8 cellular contexts compared by ENCODE assay signal in the genomic region with DNA sequence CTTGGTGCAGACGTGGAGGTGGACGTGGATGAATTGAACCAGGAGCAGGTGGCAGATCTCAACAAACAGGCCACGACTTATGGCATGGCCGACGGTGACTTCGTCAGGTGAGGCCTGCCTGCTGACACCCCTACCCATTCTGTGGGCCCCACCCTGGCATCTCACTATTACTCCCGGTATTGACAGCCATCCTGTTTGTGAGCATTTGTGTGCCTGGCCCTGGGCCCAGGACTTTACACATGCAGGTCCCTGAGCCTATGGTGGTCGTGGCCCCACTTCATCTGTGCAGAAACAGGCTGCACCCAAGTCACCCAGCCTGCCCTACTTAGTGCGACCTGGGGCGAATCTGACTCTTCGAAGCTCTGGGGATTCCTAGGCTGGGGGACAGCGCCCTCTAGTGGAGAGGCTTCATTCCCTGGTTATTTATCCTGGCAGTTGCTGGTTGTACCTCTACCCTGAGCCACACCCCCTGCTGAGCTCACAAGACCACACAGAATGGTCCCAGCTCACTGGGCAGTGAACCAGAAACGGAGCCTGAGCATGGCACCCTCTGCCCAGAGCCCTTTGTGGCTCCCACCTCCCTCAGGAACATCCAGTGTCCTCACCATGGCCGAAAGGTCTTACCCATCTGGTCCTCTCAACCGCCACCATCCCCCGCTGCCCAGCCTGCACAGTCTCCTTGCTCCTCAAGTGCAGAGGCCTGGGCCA. TPM values are rescaled to one million over a fixed set of nuclear protein-coding genes. Genes with fewer than 3 reads are reported as not detected.
DNase-seq lines count a peak whose midpoint lies in the region; ATAC-seq and TF ChIP-seq lines count a peak whose summit lies in the region.

No MANE protein-coding gene starts in this region.

- H3K9me3 ChIP-seq in Loucy (ENCODE audit: insufficient read depth, low read depth, low read length), result no peaks in the 10 kb centered on the region
- H3K9me3 ChIP-seq in upper lobe of right lung, result no peaks in the 10 kb centered on the region

- DNase-seq in SKM-1 treated with dmso at 0.1 percent for 144 hours (lab: John Stamatoyannopoulos, UW; ENCODE audit: unreplicated experiment) (peak; percentile 32), glomerular visceral epithelial cell (ENCODE audit: extremely low spot score) (peak; percentile 85), posterior cingulate gyrus (peak in 9 of 10 donors; percentile 59 to 96 (median 84)), upper lobe of right lung (peak; percentile 77)

- H3K36me3 Mint-ChIP-seq in activated naive CD4-positive, alpha-beta T cell treated with anti-CD3 and anti-CD28 coated beads, Interleukin-2, amount 50 U/mL, for 24 hours, result peaks cover 3% of the 10 kb centered on the region

- H3K9me3 Mint-ChIP-seq in activated naive CD4-positive, alpha-beta T cell treated with anti-CD3 and anti-CD28 coated beads, Interleukin-2, amount 50 U/mL, for 24 hours, result no peaks in the 10 kb centered on the region

- no peak overlapping the region for H3K4me3 Mint-ChIP-seq in activated naive CD4-positive, alpha-beta T cell treated with anti-CD3 and anti-CD28 coated beads, Interleukin-2, amount 50 U/mL, for 24 hours

- H3K4me2 ChIP-seq in Loucy (ENCODE audit: low read depth, low read length, poor library complexity, severe bottlenecking), result no peak overlapping the region

- ATAC-seq in upper lobe of right lung, result peak; percentile 85
- no peak for ATAC-seq in HG03565 (IDR thresholded peaks at IDR 0.05; ENCODE audit: unreplicated experiment)

- H3K36me3 ChIP-seq in Loucy (ENCODE audit: insufficient read depth, low read length), result peaks cover 90% of the 10 kb centered on the region; the same call in 1 of the 2 replicates
- H3K36me3 ChIP-seq in upper lobe of right lung, result peaks cover 100% of the 10 kb centered on the region

- H3K4me1 Mint-ChIP-seq in activated naive CD4-positive, alpha-beta T cell treated with anti-CD3 and anti-CD28 coated beads, Interleukin-2, amount 50 U/mL, for 24 hours, result peaks cover 3% of the 10 kb centered on the region

- no peaks in the 10 kb centered on the region for H3K27me3 Mint-ChIP-seq in activated naive CD4-positive, alpha-beta T cell treated with anti-CD3 and anti-CD28 coated beads, Interleukin-2, amount 50 U/mL, for 24 hours

- no peaks in the 10 kb centered on the region for H3K9me2 ChIP-seq in Loucy (replicated peaks; ENCODE audit: low read depth, low read length)

- H3K4me3 ChIP-seq in Loucy (ENCODE audit: low read length, poor library complexity, severe bottlenecking) (no peak overlapping the region), upper lobe of right lung (no peak overlapping the region)

- no peaks in the 10 kb centered on the region for H3K4me1 ChIP-seq in Loucy (ENCODE audit: insufficient read depth, low read length, poor library complexity, severe bottlenecking)
- no peaks in the 10 kb centered on the region for H3K4me1 ChIP-seq in upper lobe of right lung

- H3K27ac ChIP-seq in upper lobe of right lung, result no peak overlapping the region

- TF ChIP-seq CTCF in GM12873 (IDR thresholded peaks at IDR 0.05; ENCODE audit: insufficient read depth, low read depth, low read length, missing control alignments) (peak; percentile 95), Loucy (conservative IDR thresholded peaks at IDR 0.05; ENCODE audit: low read length) (peak; percentile 94), upper lobe of right lung (IDR thresholded peaks at IDR 0.05) (peak; percentile 82)

- H3K9ac ChIP-seq in Loucy (ENCODE audit: low read depth, low read length, poor library complexity, severe bottlenecking), result no peak overlapping the region

- no peaks in the 10 kb centered on the region for H3K79me2 ChIP-seq in Loucy (ENCODE audit: insufficient read depth, low read length)

- no peaks in the 10 kb centered on the region for H3F3A ChIP-seq in Loucy (ENCODE audit: low read depth)

- intact Hi-C loops in posterior cingulate gyrus (cut with DNase I), result loop anchor here (1.0 to 5.0 kb wide), 2 partner anchors 42 to 157 kb away; no protein-coding TSS in a partner anchor
- intact Hi-C loops in upper lobe of right lung (cut with DNase I), result no loop called here

- H3K27ac Mint-ChIP-seq in activated naive CD4-positive, alpha-beta T cell treated with anti-CD3 and anti-CD28 coated beads, Interleukin-2, amount 50 U/mL, for 24 hours, result peak overlapping the region; percentile 65

- peaks cover 8% of the 10 kb centered on the region for H4K20me1 ChIP-seq in Loucy (ENCODE audit: insufficient read depth, low read length, poor library complexity, severe bottlenecking)

- H3K27me3 ChIP-seq in Loucy (ENCODE audit: insufficient read depth, low read length, poor library complexity, severe bottlenecking) (no peaks in the 10 kb centered on the region), upper lobe of right lung (no peaks in the 10 kb centered on the region)

- H2AFZ ChIP-seq in Loucy (ENCODE audit: low read length), result no peak overlapping the region

RNA-seq across cellular contexts. Expression of a gene that starts 16.9 kb away (rescaled TPM):
- 1.7 TPM for total RNA-seq in upper lobe of right lung

RNA-seq across cellular contexts. Expression of a gene that starts 19.6 kb away (rescaled TPM):
- 14.9 TPM for total RNA-seq in upper lobe of right lung

RNA-seq across cellular contexts. Expression of a gene that starts 20.6 kb away (rescaled TPM):
- total RNA-seq in upper lobe of right lung, result 83.7 TPM

RNA-seq across cellular contexts. Expression of a gene that starts 33.6 kb away (rescaled TPM):
- 31.1 TPM for total RNA-seq in upper lobe of right lung

RNA-seq across cellular contexts. Expression of a gene that starts 58.1 kb away (rescaled TPM):
- 17.5 TPM for total RNA-seq in upper lobe of right lung

Comparison
In these comparisons a context has a peak if more than half of its experiments do, and no peak if none do; other contexts are left out.
1. DNase-seq: peak in every context shown above with its lines; median percentile 85 in glomerular visceral epithelial cell; 84 in posterior cingulate gyrus; 77 in upper lobe of right lung; 32 in SKM-1 treated with dmso at 0.1 percent for 144 hours.